Comparison of ENCODE assay signal across 15 cellular contexts in the genomic region with DNA sequence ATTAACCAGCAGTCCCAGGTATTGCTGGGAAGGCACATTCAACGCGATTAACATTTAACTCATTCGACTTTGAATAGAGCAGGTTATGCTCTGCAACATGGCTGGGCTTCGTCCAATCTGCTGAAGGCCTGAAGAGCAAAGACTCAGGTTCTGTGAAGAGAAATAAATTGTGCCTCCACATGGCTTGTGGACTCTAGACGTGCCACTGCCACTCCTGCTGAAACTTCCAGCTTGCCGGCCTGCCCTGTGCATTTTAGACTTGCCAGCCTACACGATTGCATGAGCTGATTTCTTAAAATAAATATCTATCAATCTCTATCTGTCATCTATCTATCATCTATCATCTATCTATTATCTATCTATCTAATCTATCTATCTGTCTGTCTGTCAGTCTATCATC.
"Had no signal": no experiment of that assay in that cellular context is flagged by ENCODE, and none has a peak within 500 bp of the region (broad histone marks: within the 10 kb centered on the region; RNA-seq: fewer than 3 reads in every experiment).

No MANE protein-coding gene starts in this region.

- H3K36me3 ChIP-seq: brain microvascular endothelial cell, thoracic aorta had no signal

- H3K4me3 Mint-ChIP-seq: dendritic cell treated with granulocyte-macrophage colony-stimulating factor and Interleukin-4, amounts not matched to agents 40 ng/mL and 50 ng/mL, for 4 days; effector memory CD8-positive, alpha-beta T cell; stimulated activated naive CD8-positive, alpha-beta T cell treated with anti-CD3 and anti-CD28 coated beads, Interleukin-15, amount 100 ng/mL, for 72 hours had no signal

- H3K9me3 ChIP-seq: thoracic aorta had no signal

- H3K27me3 Mint-ChIP-seq: dendritic cell treated with granulocyte-macrophage colony-stimulating factor and Interleukin-4, amounts not matched to agents 40 ng/mL and 50 ng/mL, for 4 days had no signal

- FAIRE-seq: urothelium cell line had no signal

- DNase-seq: activated CD4-positive, alpha-beta T cell treated with anti-CD3 and anti-CD28 coated beads, Interleukin-2, amount 50 U/mL, for 1 hour; activated CD8-positive, alpha-beta memory T cell treated with anti-CD3 and anti-CD28 coated beads for 24 hours; activated naive CD8-positive, alpha-beta T cell treated with anti-CD3 and anti-CD28 coated beads, Interleukin-2, amount 10 ng/mL, durations not matched to agents 7 days and 5 days; anterior cingulate cortex; brain microvascular endothelial cell; cerebellar nuclear complex; effector memory CD8-positive, alpha-beta T cell; foreskin keratinocyte; glutamatergic neuron; kidney glomerular epithelial cell; stimulated activated naive CD8-positive, alpha-beta T cell treated with anti-CD3 and anti-CD28 coated beads, Interleukin-15, amount 100 ng/mL, for 72 hours had no signal

- H3K27ac ChIP-seq: brain microvascular endothelial cell, foreskin keratinocyte, thoracic aorta had no signal

- H3K27me3 ChIP-seq: brain microvascular endothelial cell, foreskin keratinocyte had no signal

- H3K4me3 ChIP-seq: thoracic aorta had no signal

- H3K4me1 ChIP-seq: foreskin keratinocyte had no signal

- H3K36me3 Mint-ChIP-seq: activated naive CD8-positive, alpha-beta T cell treated with anti-CD3 and anti-CD28 coated beads, Interleukin-2, amount 10 ng/mL, durations not matched to agents 7 days and 5 days had no signal

- H3K9me3 Mint-ChIP-seq: activated naive CD8-positive, alpha-beta T cell treated with anti-CD3 and anti-CD28 coated beads, Interleukin-2, amount 10 ng/mL, durations not matched to agents 7 days and 5 days; dendritic cell treated with granulocyte-macrophage colony-stimulating factor and Interleukin-4, amounts not matched to agents 40 ng/mL and 50 ng/mL, for 4 days; effector memory CD8-positive, alpha-beta T cell; stimulated activated naive CD8-positive, alpha-beta T cell treated with anti-CD3 and anti-CD28 coated beads, Interleukin-15, amount 100 ng/mL, for 72 hours had no signal

- ATAC-seq: effector memory CD8-positive, alpha-beta T cell; foreskin keratinocyte; sciatic nerve; stimulated activated naive CD8-positive, alpha-beta T cell treated with anti-CD3 and anti-CD28 coated beads, Interleukin-15, amount 100 ng/mL, for 72 hours had no signal

- H3K27ac Mint-ChIP-seq: dendritic cell treated with granulocyte-macrophage colony-stimulating factor and Interleukin-4, amounts not matched to agents 40 ng/mL and 50 ng/mL, for 4 days had no signal
